1 cellular context compared by ENCODE assay signal in genomic region chr19:3565177-3565576, GRCh38.
TF ChIP-seq lines count a peak whose summit lies in the region.

No MANE protein-coding gene starts in this region.

TF ChIP-seq in K562, 482 proteins besides CTCF, POLR2A, EP300 and RAD21 (continued from another document):
- TF ChIP-seq ZNF592 (IDR thresholded peaks at IDR 0.05) = no peak
- TF ChIP-seq ZNF780A (CRISPR knock-in tag; IDR thresholded peaks at IDR 0.05) = no peak
- TF ChIP-seq JUN (IDR thresholded peaks at IDR 0.05; ENCODE audit: borderline replicate concordance, low read depth, low read length) = peak; percentile 71; the same call in 1 of the 2 replicates
- TF ChIP-seq JUN (CRISPR knock-in tag; IDR thresholded peaks at IDR 0.05; ENCODE audit: borderline replicate concordance) = no peak
- no peak for TF ChIP-seq TAF7 (tag; IDR thresholded peaks at IDR 0.05)
- no peak for TF ChIP-seq HMGN3 (IDR thresholded peaks at IDR 0.05; ENCODE audit: borderline replicate concordance, extremely low read depth, insufficient read length, low read depth, low read length)
- TF ChIP-seq SMARCA4 (IDR thresholded peaks at IDR 0.05) = peak; percentile 58
- TF ChIP-seq PTTG1 (tag; IDR thresholded peaks at IDR 0.05; ENCODE audit: low read depth) = no peak
- TF ChIP-seq ZNF586 (CRISPR knock-in tag; conservative IDR thresholded peaks at IDR 0.05) = no peak
- TF ChIP-seq THAP12 (CRISPR knock-in tag; IDR thresholded peaks at IDR 0.05) = no peak
- TF ChIP-seq TEAD4 (IDR thresholded peaks at IDR 0.05; ENCODE audit: low read length) = no peak
- TF ChIP-seq TEAD4 (CRISPR knock-in tag; IDR thresholded peaks at IDR 0.05; ENCODE audit: borderline replicate concordance) = no peak
- TF ChIP-seq ZNF668 (CRISPR knock-in tag; IDR thresholded peaks at IDR 0.05) = no peak
- TF ChIP-seq E2F1 (CRISPR knock-in tag; IDR thresholded peaks at IDR 0.05) = no peak
- no peak for TF ChIP-seq BCLAF1 (IDR thresholded peaks at IDR 0.05; ENCODE audit: borderline replicate concordance in 1 of 2, control insufficient read depth in 1 of 2, low read depth in 2 of 2, low read length in 1 of 2)
- 0 out of 2 replicates have a peak, but pooled peaks have one; percentile 43 for TF ChIP-seq DPF2 (IDR thresholded peaks at IDR 0.05)
- no peak for TF ChIP-seq SMARCC2 (IDR thresholded peaks at IDR 0.05; ENCODE audit: low read depth)
- no peak for TF ChIP-seq TEAD2 (tag; IDR thresholded peaks at IDR 0.05)
- no peak for TF ChIP-seq SREBF2 (CRISPR knock-in tag; IDR thresholded peaks at IDR 0.05)
- TF ChIP-seq ZNF444 (CRISPR knock-in tag; IDR thresholded peaks at IDR 0.05) = no peak
- no peak for TF ChIP-seq ESRRA (IDR thresholded peaks at IDR 0.05; ENCODE audit: borderline replicate concordance, low read depth)
- TF ChIP-seq ZNF280B (CRISPR knock-in tag; IDR thresholded peaks at IDR 0.05) = no peak
- peak; percentile 92 for TF ChIP-seq FOSL1 (tag; conservative IDR thresholded peaks at IDR 0.05)
- TF ChIP-seq ZNF518B (CRISPR knock-in tag; IDR thresholded peaks at IDR 0.05) = no peak
- no peak for TF ChIP-seq SNIP1 (IDR thresholded peaks at IDR 0.05; ENCODE audit: low read depth)
- no peak for TF ChIP-seq ATF1 (CRISPR knock-in tag; IDR thresholded peaks at IDR 0.05)
- no peak for TF ChIP-seq ATF1 (tag; IDR thresholded peaks at IDR 0.05)
- no peak for TF ChIP-seq MXD1 (CRISPR knock-in tag; IDR thresholded peaks at IDR 0.05; ENCODE audit: borderline replicate concordance, poor library complexity, severe bottlenecking)
- TF ChIP-seq SETDB1 (IDR thresholded peaks at IDR 0.05; ENCODE audit: low read length) = no peak
- TF ChIP-seq CTBP1 (IDR thresholded peaks at IDR 0.05; ENCODE audit: borderline replicate concordance) = no peak
- no peak for TF ChIP-seq SMAD2 (IDR thresholded peaks at IDR 0.05; ENCODE audit: low read depth, low read length)
- no peak for TF ChIP-seq PHF8 (IDR thresholded peaks at IDR 0.05; ENCODE audit: borderline replicate concordance, low read length)
- TF ChIP-seq SAP30 (IDR thresholded peaks at IDR 0.05; ENCODE audit: borderline replicate concordance, insufficient read depth, low read depth, low read length, poor library complexity, severe bottlenecking) = no peak
- TF ChIP-seq CTCFL (IDR thresholded peaks at IDR 0.05; ENCODE audit: borderline replicate concordance, insufficient read depth, low read depth, low read length, poor library complexity, severe bottlenecking) = no peak
- TF ChIP-seq ZNF124 (CRISPR knock-in tag; IDR thresholded peaks at IDR 0.05) = no peak
